Comparison of ENCODE assay signal across 19 cellular contexts in genomic region chr14:99759546-99759925, GRCh38. TPM values are rescaled to one million over a fixed set of nuclear protein-coding genes. Genes with fewer than 3 reads are reported as not detected.
DNase-seq lines count a peak whose midpoint lies in the region; ATAC-seq, FAIRE-seq and TF ChIP-seq lines count a peak whose summit lies in the region.
"Had no signal": no experiment of that assay in that cellular context is flagged by ENCODE, and none has a peak within 500 bp of the region (broad histone marks: within the 10 kb centered on the region; RNA-seq: fewer than 3 reads in every experiment).

No MANE protein-coding gene starts in this region.

- H3K9me3 ChIP-seq in PC-3 (ENCODE audit: low read length), result no peaks in the 10 kb centered on the region
- H3K9me3 ChIP-seq: SJSA1 had no signal

- BruUV-seq in PC-3 (replicated peaks; lab: Mats Ljungman, UMichigan), result no TSS peak

- H3K9me2 ChIP-seq in PC-3 (replicated peaks; ENCODE audit: low read length), result no peaks in the 10 kb centered on the region

- POLR2A ChIA-PET in PC-3 (lab: Charles Lee; ENCODE audit: unreplicated experiment), result interaction anchor here (0.6 kb wide), 1 partner anchor 276 kb away, joined by 4 read pairs; no protein-coding TSS in a partner anchor

- H3K4me3 ChIP-seq in rectal smooth muscle tissue (ENCODE audit: low read length) (no peak overlapping the region), PC-3 (ENCODE audit: low read length) (no peak overlapping the region)
- H3K4me3 ChIP-seq: neural progenitor cell, SJSA1 had no signal

- no peak overlapping the region for H3K4me2 ChIP-seq in PC-3 (ENCODE audit: low read length)
- H3K4me2 ChIP-seq: neural progenitor cell had no signal

- H3F3A ChIP-seq in PC-3 (ENCODE audit: low read length, unreplicated experiment), result no peaks in the 10 kb centered on the region

- no peak for FAIRE-seq in RCC 7860 (lab: Jason Lieb, UNC)
- FAIRE-seq: GM18507, GM19239 had no signal

- no peak overlapping the region for H2AFZ ChIP-seq in PC-3 (ENCODE audit: low read length)
- H2AFZ ChIP-seq: neural progenitor cell had no signal

- ATAC-seq in GM18511 (IDR thresholded peaks at IDR 0.05; ENCODE audit: unreplicated experiment) (peak; percentile 48), PC-3 (no peak)
- ATAC-seq: effector memory CD8-positive, alpha-beta T cell; stimulated activated naive B cell treated with anti-CD40 and anti-IgM and Interleukin-4, amounts not matched to agents 10 μg/mL and 1 μg/mL and 100 μg/mL, for 72 hours had no signal

- H3K36me3 ChIP-seq in rectal smooth muscle tissue (ENCODE audit: control insufficient read depth, insufficient read depth, low read length) (no peaks in the 10 kb centered on the region), PC-3 (ENCODE audit: low read depth, low read length) (no peaks in the 10 kb centered on the region)
- H3K36me3 ChIP-seq: neural progenitor cell had no signal

- peak; percentile 33 for DNase-seq in RCC 7860 (ENCODE audit: low spot score)
- DNase-seq in glomerular visceral epithelial cell (ENCODE audit: extremely low spot score), result peak; percentile 84
- DNase-seq in NCI-H187 treated with DMSO at 0.1 percent for 48 hours (lab: John Stamatoyannopoulos, UW), result no peak
- DNase-seq in middle frontal gyrus (ENCODE audit: extremely low spot score, low spot score), result no peak
- DNase-seq in PC-3, result no peak
- no peak for DNase-seq in KG1 (lab: John Stamatoyannopoulos, UW)
- DNase-seq: activated CD4-positive, alpha-beta T cell treated with anti-CD3 and anti-CD28 coated beads for 1 hour; effector memory CD8-positive, alpha-beta T cell; Karpas-422; NCI-H1092; NCI-H524 treated with DMSO at 0.1 percent for 48 hours; stimulated activated naive B cell treated with anti-CD40 and anti-IgM and Interleukin-4, amounts not matched to agents 10 μg/mL and 1 μg/mL and 100 μg/mL, for 72 hours; trophoblast cell had no signal

- H3K79me2 ChIP-seq in PC-3 (ENCODE audit: low read length), result no peaks in the 10 kb centered on the region

- TF ChIP-seq CTCF in PC-3 (conservative IDR thresholded peaks at IDR 0.05; ENCODE audit: low read depth, low read length), result no peak

- CTCF ChIA-PET in PC-3 (lab: Charles Lee), result no interaction called here

- H3K4me1 ChIP-seq in rectal smooth muscle tissue (ENCODE audit: control insufficient read depth, insufficient read depth, low read length), result peaks cover 51% of the 10 kb centered on the region
- H3K4me1 ChIP-seq in PC-3 (ENCODE audit: insufficient read depth, low read length), result peaks cover 44% of the 10 kb centered on the region

- H3K27ac ChIP-seq in rectal smooth muscle tissue (ENCODE audit: low read depth, low read length) (peak overlapping the region; percentile 87), PC-3 (ENCODE audit: low read length) (no peak overlapping the region)
- H3K27ac ChIP-seq: neural progenitor cell had no signal

- no peak overlapping the region for H3K9ac ChIP-seq in rectal smooth muscle tissue (ENCODE audit: low read length)
- no peak overlapping the region for H3K9ac ChIP-seq in PC-3 (ENCODE audit: low read length)
- H3K9ac ChIP-seq: neural progenitor cell had no signal

- intact Hi-C loops in PC-3 (cut with micrococcal nuclease), result no loop called here

- no peaks in the 10 kb centered on the region for H3K27me3 ChIP-seq in rectal smooth muscle tissue (ENCODE audit: control insufficient read depth, insufficient read depth, low read length)
- no peaks in the 10 kb centered on the region for H3K27me3 ChIP-seq in PC-3 (ENCODE audit: low read length)
- H3K27me3 ChIP-seq: neural progenitor cell, SJSA1 had no signal

- H4K20me1 ChIP-seq in PC-3 (ENCODE audit: low read length), result no peaks in the 10 kb centered on the region

RNA-seq across cellular contexts. Expression of gene EML1, which starts 33.7 kb away (rescaled TPM):
- total RNA-seq in PC-3 (2014; rRNA removed), result 12.0 TPM in 2 replicates

Comparison
In these comparisons a context has a peak if more than half of its experiments do, and no peak if none do; other contexts are left out.
1. DNase-seq: peak in RCC 7860 (single experiment) and glomerular visceral epithelial cell (single experiment); none in NCI-H187 treated with DMSO at 0.1 percent for 48 hours (single experiment), middle frontal gyrus (single experiment), PC-3 (single experiment) and KG1 (single experiment).